1 cellular context compared by ENCODE assay signal in genomic region chr19:34416021-34416545, GRCh38.
TF ChIP-seq lines count a peak whose summit lies in the region.

No MANE protein-coding gene starts in this region.

TF ChIP-seq in IMR-90, 13 proteins besides CTCF, POLR2A, EP300 and RAD21:
- TF ChIP-seq NFE2L2 (IDR thresholded peaks at IDR 0.05; ENCODE audit: low read depth, low read length): no peak
- TF ChIP-seq RFX5 (IDR thresholded peaks at IDR 0.05; ENCODE audit: low read depth, low read length): no peak
- no peak for TF ChIP-seq MAZ (IDR thresholded peaks at IDR 0.05; ENCODE audit: borderline replicate concordance, low read depth, low read length)
- no peak for TF ChIP-seq MXI1 (IDR thresholded peaks at IDR 0.05; ENCODE audit: borderline replicate concordance, low read depth, low read length)
- TF ChIP-seq SMC3 (IDR thresholded peaks at IDR 0.05; ENCODE audit: low read depth, low read length): no peak
- no peak for TF ChIP-seq CHD1 (IDR thresholded peaks at IDR 0.05; ENCODE audit: low read depth, low read length)
- TF ChIP-seq, protein P1, sequence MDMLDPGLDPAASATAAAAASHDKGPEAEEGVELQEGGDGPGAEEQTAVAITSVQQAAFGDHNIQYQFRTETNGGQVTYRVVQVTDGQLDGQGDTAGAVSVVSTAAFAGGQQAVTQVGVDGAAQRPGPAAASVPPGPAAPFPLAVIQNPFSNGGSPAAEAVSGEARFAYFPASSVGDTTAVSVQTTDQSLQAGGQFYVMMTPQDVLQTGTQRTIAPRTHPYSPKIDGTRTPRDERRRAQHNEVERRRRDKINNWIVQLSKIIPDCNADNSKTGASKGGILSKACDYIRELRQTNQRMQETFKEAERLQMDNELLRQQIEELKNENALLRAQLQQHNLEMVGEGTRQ (IDR thresholded peaks at IDR 0.05; ENCODE audit: low read depth, low read length): no peak
- TF ChIP-seq ELK1 (IDR thresholded peaks at IDR 0.05; ENCODE audit: borderline replicate concordance, low read depth, low read length): no peak
- TF ChIP-seq FOS (IDR thresholded peaks at IDR 0.05; ENCODE audit: low read depth, low read length): no peak
- no peak for TF ChIP-seq MAFK (IDR thresholded peaks at IDR 0.05; ENCODE audit: low read depth, low read length)
- TF ChIP-seq RCOR1 (IDR thresholded peaks at IDR 0.05; ENCODE audit: insufficient replicate concordance, low read length): no peak
- no peak for TF ChIP-seq CEBPB (IDR thresholded peaks at IDR 0.05; ENCODE audit: low read depth, low read length)
- no peak for TF ChIP-seq BHLHE40 (IDR thresholded peaks at IDR 0.05; ENCODE audit: low read depth, low read length)
